In the genomic region with DNA sequence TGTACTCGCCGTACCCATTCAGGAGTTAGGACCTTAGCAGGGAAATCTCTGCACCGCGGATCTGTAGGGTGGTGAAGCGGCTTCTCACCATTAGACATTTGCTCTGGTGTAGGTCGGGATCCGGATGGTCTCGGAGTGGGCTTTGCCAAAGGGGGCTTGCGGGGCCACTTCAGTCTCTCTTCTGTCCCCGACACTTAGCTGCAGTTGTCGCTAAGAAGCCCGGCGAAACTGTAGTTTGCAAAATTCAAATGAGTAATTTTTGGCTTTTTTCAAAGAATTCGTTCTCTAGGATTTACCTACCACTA, we compare ENCODE assay signal across 8 cellular contexts. TPM values are rescaled to one million over a fixed set of nuclear protein-coding genes. Genes with fewer than 3 reads are reported as not detected.
DNase-seq lines count a peak whose midpoint lies in the region; ATAC-seq, FAIRE-seq and TF ChIP-seq lines count a peak whose summit lies in the region.

No MANE protein-coding gene starts in this region.

- FAIRE-seq in bronchial epithelial cell (lab: Jason Lieb, UNC), result no peak

- peaks cover 12 to 19% of the 10 kb centered on the region in 2 donors for H3K4me1 ChIP-seq in muscle layer of duodenum (ENCODE audit: control insufficient read depth in 1 of 2, insufficient read depth in 2 of 2, low read length in 2 of 2)

- no peaks in the 10 kb centered on the region for H3K36me3 ChIP-seq in bronchial epithelial cell (ENCODE audit: control insufficient read depth, insufficient read depth, low read length)
- H3K36me3 ChIP-seq in muscle layer of duodenum (ENCODE audit: control insufficient read depth in 1 of 2, insufficient read depth in 2 of 2, low read length in 2 of 2), result no peaks in the 10 kb centered on the region

- H3K27me3 ChIP-seq in bronchial epithelial cell (ENCODE audit: control insufficient read depth, insufficient read depth, low read length), result no peaks in the 10 kb centered on the region
- H3K27me3 ChIP-seq in muscle layer of duodenum (ENCODE audit: low read depth, low read length), result no peaks in the 10 kb centered on the region

- no peak for TF ChIP-seq CTCF in bronchial epithelial cell (IDR thresholded peaks at IDR 0.05; ENCODE audit: insufficient read depth, low read length, severe bottlenecking)

- peak overlapping the region; percentile 92 for H3K27ac ChIP-seq in muscle layer of duodenum (ENCODE audit: low read length)

- ATAC-seq in HG03457 (IDR thresholded peaks at IDR 0.05; ENCODE audit: unreplicated experiment) (peak; percentile 4), GM18517 (IDR thresholded peaks at IDR 0.05; ENCODE audit: unreplicated experiment) (no peak)

- H3K9me3 ChIP-seq in muscle layer of duodenum (ENCODE audit: control insufficient read depth in 1 of 2, low read length in 2 of 2), result no peaks in the 10 kb centered on the region

- H3K4me3 ChIP-seq in bronchial epithelial cell (ENCODE audit: low read depth, low read length) (peak overlapping the region; percentile 73), muscle layer of duodenum (ENCODE audit: low read depth in 1 of 2, low read length in 2 of 2) (peak overlapping the region; percentile 98 to 99)

- DNase-seq in AG08396 (ENCODE audit: low spot score) (peak; percentile 35), bronchial epithelial cell (ENCODE audit: low read depth) (no peak), GM19240 (ENCODE audit: insufficient read length, low spot score) (no peak), SKM-1 (lab: John Stamatoyannopoulos, UW; ENCODE audit: unreplicated experiment) (no peak), NAMALWA (ENCODE audit: low spot score) (no peak)

RNA-seq across cellular contexts. Expression of a gene that starts 0.4 kb away (rescaled TPM):
- 13.4 and 22.6 TPM in 2 replicates for total RNA-seq in bronchial epithelial cell

RNA-seq across cellular contexts. Expression of a gene that starts 0.5 kb away (rescaled TPM):
- 6.8 and 7.6 TPM in 2 replicates for total RNA-seq in bronchial epithelial cell
